30 cellular contexts compared by ENCODE assay signal in the genomic region with DNA sequence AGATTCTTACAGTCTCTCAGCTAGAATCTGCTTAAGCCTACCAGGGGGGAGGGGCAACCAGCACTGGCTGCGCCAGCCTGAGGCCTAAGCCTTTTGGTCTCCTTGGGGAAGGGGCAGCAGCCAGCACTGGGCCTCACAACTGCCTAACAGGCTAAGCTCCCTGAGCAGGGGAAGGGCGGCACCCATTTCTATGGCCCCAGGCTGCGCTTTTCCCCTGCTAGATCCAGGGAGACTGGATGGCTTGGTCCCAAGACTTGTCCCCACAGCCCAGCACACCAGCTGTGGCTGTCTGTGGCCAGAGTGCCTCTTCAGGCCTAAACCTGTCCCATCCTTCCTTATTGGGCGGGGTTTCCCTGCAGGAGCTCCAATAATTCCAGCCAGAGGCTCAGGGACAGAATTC.
"Had no signal": no experiment of that assay in that cellular context is flagged by ENCODE, and none has a peak within 500 bp of the region (broad histone marks: within the 10 kb centered on the region; RNA-seq: fewer than 3 reads in every experiment).

No MANE protein-coding gene starts in this region.

- FAIRE-seq: small intestine, urothelium cell line had no signal

- H3K4me3 Mint-ChIP-seq: naive thymus-derived CD8-positive, alpha-beta T cell; natural killer cell treated with Interleukin-12 subunit alpha and Interleukin-12 subunit beta and Interleukin-15 and Interleukin-18, amount 100 ng/mL, for 72 hours; nephron progenitor cell; neural crest cell; stimulated activated naive B cell treated with anti-CD40 and anti-IgM and Interleukin-4, amounts not matched to agents 10 μg/mL and 1 μg/mL and 100 μg/mL, for 72 hours; stimulated activated naive CD8-positive, alpha-beta T cell treated with anti-CD3 and anti-CD28 coated beads, Interleukin-15, Interleukin-2, amounts not matched to agents 100 ng/mL and 50 ng/mL, for 24 hours had no signal

- H3K4me3 ChIP-seq: ovary, psoas muscle, right lobe of liver, sigmoid colon, stomach, thoracic aorta, thyroid gland, tibial nerve, upper lobe of left lung, vagina had no signal

- H3K36me3 Mint-ChIP-seq: naive thymus-derived CD8-positive, alpha-beta T cell; stimulated activated naive B cell treated with anti-CD40 and anti-IgM and Interleukin-4, amounts not matched to agents 10 μg/mL and 1 μg/mL and 100 μg/mL, for 72 hours had no signal

- H3K4me1 Mint-ChIP-seq: naive thymus-derived CD8-positive, alpha-beta T cell; nephron progenitor cell; neural crest cell; stimulated activated naive B cell treated with anti-CD40 and anti-IgM and Interleukin-4, amounts not matched to agents 10 μg/mL and 1 μg/mL and 100 μg/mL, for 72 hours had no signal

- ATAC-seq: naive thymus-derived CD8-positive, alpha-beta T cell; natural killer cell treated with Interleukin-12 subunit alpha and Interleukin-12 subunit beta and Interleukin-15 and Interleukin-18, amount 100 ng/mL, for 72 hours; psoas muscle; right cardiac atrium; right lobe of liver; stimulated activated naive B cell treated with anti-CD40 and anti-IgM and Interleukin-4, amounts not matched to agents 10 μg/mL and 1 μg/mL and 100 μg/mL, for 72 hours had no signal

- H3K9ac ChIP-seq: parathyroid adenoma had no signal

- H3K4me1 ChIP-seq: parathyroid adenoma, psoas muscle, right lobe of liver, sigmoid colon, stomach, thyroid gland, tibial nerve, upper lobe of left lung, vagina had no signal

- H3K36me3 ChIP-seq: neutrophil, ovary, right lobe of liver, sigmoid colon, stomach, thoracic aorta, thyroid gland, tibial nerve, upper lobe of left lung, vagina had no signal

- H3K27ac Mint-ChIP-seq: natural killer cell treated with Interleukin-12 subunit alpha and Interleukin-12 subunit beta and Interleukin-15 and Interleukin-18, amount 100 ng/mL, for 72 hours; nephron progenitor cell; progenitor cell of endocrine pancreas; stimulated activated naive B cell treated with anti-CD40 and anti-IgM and Interleukin-4, amounts not matched to agents 10 μg/mL and 1 μg/mL and 100 μg/mL, for 72 hours; stimulated activated naive CD8-positive, alpha-beta T cell treated with anti-CD3 and anti-CD28 coated beads, Interleukin-15, Interleukin-2, amounts not matched to agents 100 ng/mL and 50 ng/mL, for 24 hours had no signal

- DNase-seq: naive thymus-derived CD8-positive, alpha-beta T cell; nephron progenitor cell; nucleus accumbens; ovary; psoas muscle; right lobe of liver; sigmoid colon; small intestine; stimulated activated CD4-positive, alpha-beta T cell treated with anti-CD3 and anti-CD28 coated beads, Interleukin-12 subunit alpha, Interleukin-12 subunit beta, amount 100 ng/mL, for 4 hours; stimulated activated CD4-positive, alpha-beta T cell treated with anti-CD3 and anti-CD28 coated beads, Interleukin-1b, Interleukin-23, amount 100 ng/mL, for 48 hours; stimulated activated CD4-positive, alpha-beta T cell treated with anti-CD3 and anti-CD28 coated beads, Interleukin-4, amount 100 ng/mL, for 1 hour; stimulated activated CD4-positive, alpha-beta T cell treated with anti-CD3 and anti-CD28 coated beads, Interleukin-4, amount 100 ng/mL, for 4 hours; stimulated activated CD8-positive, alpha-beta memory T cell treated with anti-CD3 and anti-CD28 coated beads, Interleukin-4, amount 100 ng/mL, for 48 hours; stimulated activated naive B cell treated with anti-CD40 and anti-IgM and Interleukin-4, amounts not matched to agents 10 μg/mL and 1 μg/mL and 100 μg/mL, for 72 hours; stimulated activated naive CD4-positive, alpha-beta T cell treated with Interleukin-2 at 50 U/mL for 16 hours; stomach; thyroid gland; trophoblast cell; upper lobe of left lung had no signal

- H2AFZ ChIP-seq: parathyroid adenoma had no signal

- H3K79me2 ChIP-seq: parathyroid adenoma had no signal

- H3K9me3 ChIP-seq: neutrophil, ovary, psoas muscle, right lobe of liver, sigmoid colon, thoracic aorta, thyroid gland, vagina had no signal

- H3K27ac ChIP-seq: neutrophil, ovary, parathyroid adenoma, psoas muscle, right lobe of liver, sigmoid colon, stomach, thoracic aorta, thyroid gland, tibial nerve, upper lobe of left lung, vagina had no signal

- H3K27me3 ChIP-seq: neutrophil, ovary, right lobe of liver, sigmoid colon, stomach, thyroid gland, tibial nerve, upper lobe of left lung, vagina had no signal
